18 cellular contexts compared by ENCODE assay signal in the genomic region with DNA sequence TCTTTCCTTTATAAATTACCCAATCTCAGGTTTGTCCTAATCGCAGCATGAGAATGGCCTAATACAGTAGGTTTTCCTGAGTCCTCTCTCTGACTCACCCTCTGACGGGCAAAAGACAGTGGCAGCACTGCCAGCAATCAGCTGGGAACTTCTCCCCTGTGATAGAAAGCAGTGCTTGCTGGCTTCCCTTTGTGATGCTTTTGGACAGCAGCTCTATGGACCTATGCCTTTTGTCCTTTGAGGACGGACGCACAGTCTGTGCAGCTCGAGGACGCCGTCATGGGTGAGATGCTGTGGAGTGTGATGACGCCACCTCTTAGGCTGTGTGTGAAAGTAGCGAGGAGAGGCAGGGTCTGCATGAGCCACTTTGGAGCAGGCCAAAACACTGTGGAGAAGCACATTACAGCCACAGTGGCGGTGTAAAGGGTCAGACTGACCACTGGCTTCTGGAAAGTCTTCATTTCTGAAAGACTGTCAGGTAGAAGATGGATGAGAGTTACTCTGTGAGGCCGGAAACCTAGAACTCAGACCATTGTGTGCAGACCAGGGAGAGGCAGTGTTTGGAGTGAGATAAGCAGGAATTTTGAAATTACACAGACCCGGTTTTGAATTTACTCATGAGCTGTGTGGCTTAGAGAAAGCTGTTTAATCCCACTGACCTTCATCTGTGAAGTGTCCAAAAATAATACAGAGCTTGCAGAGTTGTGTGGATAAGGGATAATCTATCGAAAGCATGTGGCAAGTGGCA.
DNase-seq lines count a peak whose midpoint lies in the region; ATAC-seq, FAIRE-seq and TF ChIP-seq lines count a peak whose summit lies in the region.
"Had no signal": no experiment of that assay in that cellular context is flagged by ENCODE, and none has a peak within 500 bp of the region (broad histone marks: within the 10 kb centered on the region; RNA-seq: fewer than 3 reads in every experiment).

No MANE protein-coding gene starts in this region.

- H3K9me3 ChIP-seq in thyroid gland = no peaks in the 10 kb centered on the region
- H3K9me3 ChIP-seq in CD4-positive, alpha-beta T cell (ENCODE audit: control insufficient read depth, low read length) = no peaks in the 10 kb centered on the region
- H3K9me3 ChIP-seq: ovary, testis had no signal

- peak overlapping the region; percentile 9 for H3K27ac Mint-ChIP-seq in chondrocyte (ENCODE audit: unreplicated experiment)
- H3K27ac Mint-ChIP-seq in CD4-positive, alpha-beta T cell = no peak overlapping the region
- H3K27ac Mint-ChIP-seq in T-helper 2 cell treated with Interferon-gamma antibody and Interleukin-4, amounts not matched to agents 5 μg/mL and 100 μg/mL, for 36 hours = no peak overlapping the region
- H3K27ac Mint-ChIP-seq: B cell had no signal

- no peaks in the 10 kb centered on the region for H3K27me3 Mint-ChIP-seq in chondrocyte (ENCODE audit: low read depth)
- no peaks in the 10 kb centered on the region for H3K27me3 Mint-ChIP-seq in CD4-positive, alpha-beta T cell
- H3K27me3 Mint-ChIP-seq in T-helper 2 cell treated with Interferon-gamma antibody and Interleukin-4, amounts not matched to agents 5 μg/mL and 100 μg/mL, for 36 hours (ENCODE audit: low read depth) = no peaks in the 10 kb centered on the region
- H3K27me3 Mint-ChIP-seq: B cell had no signal

- no peak overlapping the region for H3K4me3 Mint-ChIP-seq in chondrocyte (ENCODE audit: unreplicated experiment)
- no peak overlapping the region for H3K4me3 Mint-ChIP-seq in CD4-positive, alpha-beta T cell
- no peak overlapping the region for H3K4me3 Mint-ChIP-seq in T-helper 2 cell treated with Interferon-gamma antibody and Interleukin-4, amounts not matched to agents 5 μg/mL and 100 μg/mL, for 36 hours
- H3K4me3 Mint-ChIP-seq: B cell had no signal

- TF ChIP-seq CTCF in chondrocyte (IDR thresholded peaks at IDR 0.05) = no peak
- TF ChIP-seq CTCF in thyroid gland (IDR thresholded peaks at IDR 0.05) = no peak
- TF ChIP-seq CTCF in CD4-positive, alpha-beta T cell (IDR thresholded peaks at IDR 0.05) = no peak

- 67 to 68% methylated on average over 13 of the region's 13 CpGs for WGBS in thyroid gland, 2 donors

- H3K36me3 ChIP-seq in thyroid gland = no peaks in the 10 kb centered on the region
- H3K36me3 ChIP-seq: ovary had no signal

- H3K4me1 ChIP-seq in thyroid gland = peaks cover 16 to 17% of the 10 kb centered on the region in 2 donors
- H3K4me1 ChIP-seq: testis had no signal

- TF ChIP-seq POLR2A in thyroid gland (IDR thresholded peaks at IDR 0.05) = peak in 1 of 2 donors; percentile 41

- no peaks in the 10 kb centered on the region for H3K36me3 Mint-ChIP-seq in chondrocyte (ENCODE audit: low read depth)
- no peaks in the 10 kb centered on the region for H3K36me3 Mint-ChIP-seq in CD4-positive, alpha-beta T cell (ENCODE audit: low read depth)
- no peaks in the 10 kb centered on the region for H3K36me3 Mint-ChIP-seq in T-helper 2 cell treated with Interferon-gamma antibody and Interleukin-4, amounts not matched to agents 5 μg/mL and 100 μg/mL, for 36 hours (ENCODE audit: low read depth)

- POLR2A ChIA-PET in CD4-positive, alpha-beta T cell (lab: Charles Lee) = no interaction called here

- no peak for ATAC-seq in CD4-positive, alpha-beta T cell (ENCODE audit: poor library complexity)
- ATAC-seq in GM18519 (IDR thresholded peaks at IDR 0.05; ENCODE audit: low FRiP score, unreplicated experiment) = no peak

- no peak overlapping the region for H3K4me3 ChIP-seq in thyroid gland (replicated peaks in 1 of 3)
- H3K4me3 ChIP-seq: ovary, testis had no signal

- FAIRE-seq in HTR-8/SVneo (lab: Jason Lieb, UNC) = peak; percentile 77
- FAIRE-seq: RCC 7860 had no signal

- H3K9me3 Mint-ChIP-seq in chondrocyte (ENCODE audit: low read depth) = peaks cover 7% of the 10 kb centered on the region
- peaks cover 12% of the 10 kb centered on the region for H3K9me3 Mint-ChIP-seq in CD4-positive, alpha-beta T cell
- H3K9me3 Mint-ChIP-seq in T-helper 2 cell treated with Interferon-gamma antibody and Interleukin-4, amounts not matched to agents 5 μg/mL and 100 μg/mL, for 36 hours = peaks cover 8% of the 10 kb centered on the region

- no peak for DNase-seq in HTR-8/SVneo (ENCODE audit: insufficient read length, low spot score)
- no peak for DNase-seq in chondrocyte (ENCODE audit: low spot score)
- peak; percentile 77 for DNase-seq in iris pigment epithelial cell (ENCODE audit: low read depth)
- peak; percentile 82 to 87 for DNase-seq in thyroid gland
- no peak for DNase-seq in NCI-H2171 (lab: John Stamatoyannopoulos, UW)
- DNase-seq in CD4-positive, alpha-beta T cell = no peak
- no peak for DNase-seq in T-helper 2 cell treated with Interferon-gamma antibody and Interleukin-4, amounts not matched to agents 5 μg/mL and 100 μg/mL, for 36 hours (ENCODE audit: low spot score)
- DNase-seq: activated CD4-positive, alpha-beta T cell treated with anti-CD3 and anti-CD28 coated beads for 4 hours; activated T-cell treated with anti-CD3 and anti-CD28 coated beads, Interleukin-2, amount 50 U/mL, for 48 hours; DND-41; MM.1S; NCI-H2029 treated with DMSO at 0.1 percent for 48 hours; NCI-H69; ovary; testis had no signal

- H3K27me3 ChIP-seq in thyroid gland = no peaks in the 10 kb centered on the region
- H3K27me3 ChIP-seq in CD4-positive, alpha-beta T cell (ENCODE audit: control insufficient read depth, insufficient read depth, low read length) = no peaks in the 10 kb centered on the region
- H3K27me3 ChIP-seq: ovary, testis had no signal

- intact Hi-C loops in thyroid gland (cut with DNase I) = no loop called here
- intact Hi-C loops in CD4-positive, alpha-beta T cell (cut with DNase I, micrococcal nuclease) = no loop called here

- H3K27ac ChIP-seq in thyroid gland = peak overlapping the region; percentile 37 to 72 (median 68)
- no peak overlapping the region for H3K27ac ChIP-seq in CD4-positive, alpha-beta T cell (ENCODE audit: low read depth, low read length)
- H3K27ac ChIP-seq: ovary, testis had no signal

- CTCF ChIA-PET in CD4-positive, alpha-beta T cell (lab: Charles Lee) = no interaction called here

- H3K4me1 Mint-ChIP-seq in chondrocyte (ENCODE audit: low read depth) = peaks cover 3% of the 10 kb centered on the region
- H3K4me1 Mint-ChIP-seq in CD4-positive, alpha-beta T cell (ENCODE audit: low read depth) = no peaks in the 10 kb centered on the region
- no peaks in the 10 kb centered on the region for H3K4me1 Mint-ChIP-seq in T-helper 2 cell treated with Interferon-gamma antibody and Interleukin-4, amounts not matched to agents 5 μg/mL and 100 μg/mL, for 36 hours (ENCODE audit: low read depth)
- H3K4me1 Mint-ChIP-seq: B cell had no signal

Comparison
In these comparisons a context has a peak if more than half of its experiments do, and no peak if none do; other contexts are left out.
1. DNase-seq: peak in iris pigment epithelial cell (single experiment) and thyroid gland (2 of 2); none in HTR-8/SVneo (single experiment), chondrocyte (single experiment), NCI-H2171 (single experiment), CD4-positive, alpha-beta T cell (0 of 10) and T-helper 2 cell treated with Interferon-gamma antibody and Interleukin-4, amounts not matched to agents 5 μg/mL and 100 μg/mL, for 36 hours (single experiment).